In genomic region chr3:196192036-196193001, GRCh38 we compare ENCODE assay signal across 1 cellular context.
TF ChIP-seq lines count a peak whose summit lies in the region.

No MANE protein-coding gene starts in this region.

TF ChIP-seq in K562, 482 proteins besides CTCF, POLR2A, EP300 and RAD21 (continued from another document and continues in another):
- TF ChIP-seq ZHX1 (conservative IDR thresholded peaks at IDR 0.05; ENCODE audit: low read length), result no peak
- TF ChIP-seq ZNF717 (CRISPR knock-in tag; IDR thresholded peaks at IDR 0.05), result no peak
- TF ChIP-seq KDM4B (IDR thresholded peaks at IDR 0.05; ENCODE audit: borderline replicate concordance in 2 of 2, low read depth in 1 of 2), result no peak
- TF ChIP-seq TCF15 (CRISPR knock-in tag; IDR thresholded peaks at IDR 0.05), result no peak
- no peak for TF ChIP-seq CGGBP1 (CRISPR knock-in tag; IDR thresholded peaks at IDR 0.05)
- TF ChIP-seq ZBTB1 (CRISPR knock-in tag; IDR thresholded peaks at IDR 0.05; ENCODE audit: borderline replicate concordance, low read depth), result no peak
- TF ChIP-seq KLF10 (CRISPR knock-in tag; IDR thresholded peaks at IDR 0.05), result no peak
- no peak for TF ChIP-seq CEBPG (CRISPR knock-in tag; IDR thresholded peaks at IDR 0.05)
- TF ChIP-seq CEBPG (tag; conservative IDR thresholded peaks at IDR 0.05 in 1 of 2, IDR thresholded peaks at IDR 0.05 in 1 of 2), result no peak
- no peak for TF ChIP-seq ZBED1 (IDR thresholded peaks at IDR 0.05)
- no peak for TF ChIP-seq RBM22 (IDR thresholded peaks at IDR 0.05; ENCODE audit: low read depth, low read length, poor library complexity, severe bottlenecking)
- TF ChIP-seq ATF6 (CRISPR knock-in tag; IDR thresholded peaks at IDR 0.05), result no peak
- TF ChIP-seq PRPF4 (IDR thresholded peaks at IDR 0.05; ENCODE audit: insufficient read depth, low read depth, low read length, poor library complexity, severe bottlenecking), result no peak
- TF ChIP-seq HMGXB4 (CRISPR knock-in tag; IDR thresholded peaks at IDR 0.05), result no peak
- no peak for TF ChIP-seq ZNF780A (CRISPR knock-in tag; IDR thresholded peaks at IDR 0.05)
- TF ChIP-seq SIRT6 (IDR thresholded peaks at IDR 0.05; ENCODE audit: low read depth, low read length), result no peak
- peak; percentile 51 for TF ChIP-seq MGA (IDR thresholded peaks at IDR 0.05)
- no peak for TF ChIP-seq U2AF2 (optimal IDR thresholded peaks at IDR 0.05; ENCODE audit: low read depth, low read length)
- no peak for TF ChIP-seq ZNF445 (CRISPR knock-in tag; IDR thresholded peaks at IDR 0.05; ENCODE audit: low read depth)
- TF ChIP-seq CBFA2T3 (IDR thresholded peaks at IDR 0.05), result no peak
- TF ChIP-seq ZNF217 (CRISPR knock-in tag; IDR thresholded peaks at IDR 0.05), result no peak
- TF ChIP-seq ZFX (CRISPR knock-in tag; IDR thresholded peaks at IDR 0.05), result peak; percentile 71
- no peak for TF ChIP-seq DIDO1 (tag; IDR thresholded peaks at IDR 0.05; ENCODE audit: low read depth)
- TF ChIP-seq SNRNP70 (optimal IDR thresholded peaks at IDR 0.05; ENCODE audit: low read depth, low read length), result no peak
- TF ChIP-seq RBM15 (IDR thresholded peaks at IDR 0.05; ENCODE audit: insufficient read depth, low read length), result no peak
- no peak for TF ChIP-seq ZFP36 (IDR thresholded peaks at IDR 0.05; ENCODE audit: low read depth, low read length, partially characterized antibody)
- TF ChIP-seq STAT6 (CRISPR knock-in tag; IDR thresholded peaks at IDR 0.05), result no peak
- TF ChIP-seq BCLAF1 (IDR thresholded peaks at IDR 0.05; ENCODE audit: borderline replicate concordance in 1 of 2, control insufficient read depth in 1 of 2, low read depth in 2 of 2, low read length in 1 of 2), result no peak
- no peak for TF ChIP-seq HOXB6 (CRISPR knock-in tag; IDR thresholded peaks at IDR 0.05; ENCODE audit: borderline replicate concordance)
- peak; percentile 76; the same call in 1 of the 2 replicates for TF ChIP-seq SMARCA5 (IDR thresholded peaks at IDR 0.05)
